In genomic region chrX:16610654-16611053, GRCh38 we compare ENCODE assay signal across 2 cellular contexts. TPM values are rescaled to one million over a fixed set of nuclear protein-coding genes. Genes with fewer than 3 reads are reported as not detected.
"Had no signal": no experiment of that assay in that cellular context is flagged by ENCODE, and none has a peak within 500 bp of the region (broad histone marks: within the 10 kb centered on the region; RNA-seq: fewer than 3 reads in every experiment).

No MANE protein-coding gene starts in this region.

RNA-seq across cellular contexts. Expression of gene S100G, which starts 39.3 kb away (rescaled TPM):
- total RNA-seq: HT-29, NCI-H460 had no signal
